In genomic region chr22:20101638-20102037, GRCh38 we compare ENCODE assay signal across 1 cellular context.
TF ChIP-seq lines count a peak whose summit lies in the region.

No MANE protein-coding gene starts in this region.

TF ChIP-seq in HCT116, 20 proteins besides CTCF, POLR2A, EP300 and RAD21:
- TF ChIP-seq, protein P1, sequence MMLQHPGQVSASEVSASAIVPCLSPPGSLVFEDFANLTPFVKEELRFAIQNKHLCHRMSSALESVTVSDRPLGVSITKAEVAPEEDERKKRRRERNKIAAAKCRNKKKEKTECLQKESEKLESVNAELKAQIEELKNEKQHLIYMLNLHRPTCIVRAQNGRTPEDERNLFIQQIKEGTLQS (IDR thresholded peaks at IDR 0.05), result no peak
- no peak for TF ChIP-seq EZH2phosphoT487 (IDR thresholded peaks at IDR 0.05; ENCODE audit: borderline replicate concordance)
- TF ChIP-seq, protein P2, sequence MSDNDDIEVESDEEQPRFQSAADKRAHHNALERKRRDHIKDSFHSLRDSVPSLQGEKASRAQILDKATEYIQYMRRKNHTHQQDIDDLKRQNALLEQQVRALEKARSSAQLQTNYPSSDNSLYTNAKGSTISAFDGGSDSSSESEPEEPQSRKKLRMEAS (IDR thresholded peaks at IDR 0.05), result no peak
- no peak for TF ChIP-seq SP1 (IDR thresholded peaks at IDR 0.05; ENCODE audit: low read depth)
- no peak for TF ChIP-seq CEBPB (IDR thresholded peaks at IDR 0.05; ENCODE audit: low read depth)
- TF ChIP-seq YY1 (IDR thresholded peaks at IDR 0.05; ENCODE audit: extremely low read depth, insufficient replicate concordance, low read depth, low read length), result no peak
- TF ChIP-seq POLR2AphosphoS5 (IDR thresholded peaks at IDR 0.05; ENCODE audit: low read depth, low read length), result no peak
- no peak for TF ChIP-seq SRF (IDR thresholded peaks at IDR 0.05; ENCODE audit: low read depth)
- TF ChIP-seq JUND (IDR thresholded peaks at IDR 0.05), result no peak
- no peak for TF ChIP-seq FOSL1 (IDR thresholded peaks at IDR 0.05; ENCODE audit: low read depth)
- no peak for TF ChIP-seq TCF7L2 (IDR thresholded peaks at IDR 0.05; ENCODE audit: borderline replicate concordance, extremely low read depth, insufficient read depth, insufficient read length)
- TF ChIP-seq EZH2 (IDR thresholded peaks at IDR 0.05), result no peak
- TF ChIP-seq, protein P3, sequence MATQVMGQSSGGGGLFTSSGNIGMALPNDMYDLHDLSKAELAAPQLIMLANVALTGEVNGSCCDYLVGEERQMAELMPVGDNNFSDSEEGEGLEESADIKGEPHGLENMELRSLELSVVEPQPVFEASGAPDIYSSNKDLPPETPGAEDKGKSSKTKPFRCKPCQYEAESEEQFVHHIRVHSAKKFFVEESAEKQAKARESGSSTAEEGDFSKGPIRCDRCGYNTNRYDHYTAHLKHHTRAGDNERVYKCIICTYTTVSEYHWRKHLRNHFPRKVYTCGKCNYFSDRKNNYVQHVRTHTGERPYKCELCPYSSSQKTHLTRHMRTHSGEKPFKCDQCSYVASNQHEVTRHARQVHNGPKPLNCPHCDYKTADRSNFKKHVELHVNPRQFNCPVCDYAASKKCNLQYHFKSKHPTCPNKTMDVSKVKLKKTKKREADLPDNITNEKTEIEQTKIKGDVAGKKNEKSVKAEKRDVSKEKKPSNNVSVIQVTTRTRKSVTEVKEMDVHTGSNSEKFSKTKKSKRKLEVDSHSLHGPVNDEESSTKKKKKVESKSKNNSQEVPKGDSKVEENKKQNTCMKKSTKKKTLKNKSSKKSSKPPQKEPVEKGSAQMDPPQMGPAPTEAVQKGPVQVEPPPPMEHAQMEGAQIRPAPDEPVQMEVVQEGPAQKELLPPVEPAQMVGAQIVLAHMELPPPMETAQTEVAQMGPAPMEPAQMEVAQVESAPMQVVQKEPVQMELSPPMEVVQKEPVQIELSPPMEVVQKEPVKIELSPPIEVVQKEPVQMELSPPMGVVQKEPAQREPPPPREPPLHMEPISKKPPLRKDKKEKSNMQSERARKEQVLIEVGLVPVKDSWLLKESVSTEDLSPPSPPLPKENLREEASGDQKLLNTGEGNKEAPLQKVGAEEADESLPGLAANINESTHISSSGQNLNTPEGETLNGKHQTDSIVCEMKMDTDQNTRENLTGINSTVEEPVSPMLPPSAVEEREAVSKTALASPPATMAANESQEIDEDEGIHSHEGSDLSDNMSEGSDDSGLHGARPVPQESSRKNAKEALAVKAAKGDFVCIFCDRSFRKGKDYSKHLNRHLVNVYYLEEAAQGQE (IDR thresholded peaks at IDR 0.05; ENCODE audit: low read depth), result no peak
- no peak for TF ChIP-seq ZNF274 (IDR thresholded peaks at IDR 0.05; ENCODE audit: low read depth, low read length)
- no peak for TF ChIP-seq EGR1 (IDR thresholded peaks at IDR 0.05; ENCODE audit: low read depth)
- no peak for TF ChIP-seq ZFX (IDR thresholded peaks at IDR 0.05)
- no peak for TF ChIP-seq CBX3 (IDR thresholded peaks at IDR 0.05; ENCODE audit: low read depth)
- TF ChIP-seq SIN3A (IDR thresholded peaks at IDR 0.05; ENCODE audit: low read depth), result no peak
